Comparison of ENCODE assay signal across 19 cellular contexts in the genomic region with DNA sequence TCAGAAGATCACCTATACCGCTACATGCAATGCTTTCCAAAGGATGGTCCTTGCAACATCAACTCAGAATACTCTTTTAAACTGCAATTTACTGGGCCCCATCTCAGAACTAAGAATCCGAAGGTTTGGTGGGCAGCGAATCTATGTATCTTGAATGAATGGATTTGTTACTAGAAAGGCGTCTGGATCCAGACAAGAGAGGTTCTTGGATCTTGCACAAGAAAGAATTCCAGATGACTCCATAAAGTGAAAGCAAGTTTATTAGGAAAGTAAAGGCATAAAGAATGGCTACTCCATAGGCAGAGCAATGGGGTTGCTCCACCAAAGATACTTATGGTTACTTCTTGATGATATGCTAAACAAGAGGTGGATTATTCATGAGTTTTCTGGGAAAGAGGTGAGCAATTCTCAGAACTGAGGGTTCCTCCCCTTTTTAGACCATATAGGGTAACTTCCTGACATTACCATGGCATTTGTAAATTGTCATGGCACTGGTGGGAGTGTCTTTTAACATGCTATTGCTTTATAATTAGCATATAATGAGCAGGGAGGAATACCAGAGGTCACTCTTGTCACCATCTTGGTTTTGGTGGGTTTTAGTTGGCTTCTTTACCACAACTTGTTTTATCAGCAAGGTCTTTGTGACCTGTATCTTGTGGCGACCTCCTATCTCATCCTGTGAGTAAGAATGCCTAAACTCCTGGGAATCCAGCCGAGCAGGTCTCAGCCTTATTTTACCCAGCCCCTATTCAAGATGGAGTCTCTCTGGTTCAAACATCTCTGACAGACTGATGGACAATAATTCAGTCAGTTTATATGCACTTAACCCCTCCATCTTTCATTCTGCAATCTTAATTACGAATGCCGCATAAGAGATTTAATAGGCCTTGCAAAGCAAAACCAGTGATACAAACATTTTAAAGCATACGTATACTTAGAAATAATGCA. TPM values are rescaled to one million over a fixed set of nuclear protein-coding genes. Genes with fewer than 3 reads are reported as not detected.
DNase-seq lines count a peak whose midpoint lies in the region; ATAC-seq and TF ChIP-seq lines count a peak whose summit lies in the region.
"Had no signal": no experiment of that assay in that cellular context is flagged by ENCODE, and none has a peak within 500 bp of the region (broad histone marks: within the 10 kb centered on the region; RNA-seq: fewer than 3 reads in every experiment).

No MANE protein-coding gene starts in this region.

- no peak overlapping the region for H2BK120ac ChIP-seq in trophoblast cell (ENCODE audit: insufficient read depth, low read length, poor library complexity)

- H4K8ac ChIP-seq in trophoblast cell (ENCODE audit: low read depth, low read length): no peak overlapping the region

- DNase-seq in adipocyte (ENCODE audit: low read depth): no peak
- peak; percentile 28 for DNase-seq in fibroblast of mammary gland (ENCODE audit: low read depth)
- DNase-seq in trophoblast cell: peak; percentile 37 to 62
- no peak for DNase-seq in foreskin keratinocyte
- no peak for DNase-seq in NCI-H446 (lab: John Stamatoyannopoulos, UW)
- DNase-seq: activated CD4-positive, alpha-beta T cell treated with anti-CD3 and anti-CD28 coated beads for 36 hours; activated CD8-positive, alpha-beta memory T cell treated with anti-CD3 and anti-CD28 coated beads for 24 hours; activated naive CD4-positive, alpha-beta T cell treated with Interleukin-2 at 50 U/mL for 16 hours; activated T-cell treated with anti-CD3 and anti-CD28 coated beads, Interleukin-2, amount 50 U/mL, for 24 hours; COR-L47; DND-41; NCI-H1105 treated with DMSO at 0.1 percent for 48 hours; NCI-H2081 had no signal

- no peak overlapping the region for H3K14ac ChIP-seq in trophoblast cell (ENCODE audit: low read length)

- ATAC-seq in foreskin keratinocyte: no peak
- ATAC-seq in GM18517 (IDR thresholded peaks at IDR 0.05; ENCODE audit: unreplicated experiment): no peak
- ATAC-seq in GM19324 (IDR thresholded peaks at IDR 0.05; ENCODE audit: low FRiP score, unreplicated experiment): no peak
- ATAC-seq: activated CD4-positive, alpha-beta T cell treated with anti-CD3 and anti-CD28 coated beads for 36 hours; natural killer cell treated with Interleukin-12 subunit alpha and Interleukin-12 subunit beta and Interleukin-15 and Interleukin-18, amount 100 ng/mL, for 72 hours had no signal

- peak overlapping the region; percentile 71 for H3K27ac ChIP-seq in ACC112 (ENCODE audit: low read depth, low read length)
- no peak overlapping the region for H3K27ac ChIP-seq in trophoblast cell (ENCODE audit: low read depth, low read length)
- no peak overlapping the region for H3K27ac ChIP-seq in foreskin keratinocyte
- H3K27ac ChIP-seq: BLaER1, HL-60 had no signal

- no peaks in the 10 kb centered on the region for H3K36me3 ChIP-seq in ACC112 (ENCODE audit: insufficient read depth, low read length)
- H3K36me3 ChIP-seq in adipocyte (ENCODE audit: control insufficient read depth, insufficient read depth, low read length, severe bottlenecking): no peaks in the 10 kb centered on the region
- H3K36me3 ChIP-seq in trophoblast cell (ENCODE audit: control insufficient read depth in 1 of 2, insufficient read depth in 2 of 2, low read length in 2 of 2): no peaks in the 10 kb centered on the region
- H3K36me3 ChIP-seq: BLaER1 had no signal

- no peak overlapping the region for H3K18ac ChIP-seq in trophoblast cell (ENCODE audit: low read length)

- no peak overlapping the region for H3K4me2 ChIP-seq in trophoblast cell (ENCODE audit: low read length)
- H3K4me2 ChIP-seq: BLaER1 had no signal

- no CpG with 5 or more reads among the region's 9 CpGs for WGBS in trophoblast cell (ENCODE audit: extremely low coverage, insufficient coverage, insufficient read length)

- no peaks in the 10 kb centered on the region for H3K79me2 ChIP-seq in ACC112 (ENCODE audit: control insufficient read depth, insufficient read depth, low read length, unreplicated experiment)
- H3K79me2 ChIP-seq in trophoblast cell (ENCODE audit: control insufficient read depth, insufficient read depth, low read length, poor library complexity): no peaks in the 10 kb centered on the region

- no peaks in the 10 kb centered on the region for H3K27me3 ChIP-seq in ACC112 (ENCODE audit: insufficient read depth, low read length)
- no peaks in the 10 kb centered on the region for H3K27me3 ChIP-seq in adipocyte (replicated peaks; ENCODE audit: control insufficient read depth, insufficient read depth, low read length)
- H3K27me3 ChIP-seq in trophoblast cell (ENCODE audit: insufficient read depth, low read length): no peaks in the 10 kb centered on the region
- no peaks in the 10 kb centered on the region for H3K27me3 ChIP-seq in foreskin keratinocyte
- H3K27me3 ChIP-seq: BLaER1 had no signal

- H3K4me1 ChIP-seq in ACC112 (ENCODE audit: control insufficient read depth, insufficient read depth, low read length, unreplicated experiment) (peaks cover 27% of the 10 kb centered on the region), adipocyte (ENCODE audit: control insufficient read depth, insufficient read depth, low read length) (peaks cover 36% of the 10 kb centered on the region), trophoblast cell (ENCODE audit: control insufficient read depth in 1 of 2, insufficient read depth in 2 of 2, low read length in 2 of 2) (no peaks in the 10 kb centered on the region), foreskin keratinocyte (peaks cover 10% of the 10 kb centered on the region)
- H3K4me1 ChIP-seq: BLaER1 had no signal

- no peak overlapping the region for H3K23ac ChIP-seq in trophoblast cell (ENCODE audit: low read length)

- no peak overlapping the region for H2AK5ac ChIP-seq in trophoblast cell (ENCODE audit: low read length)

- no peak overlapping the region for H3K4ac ChIP-seq in trophoblast cell (ENCODE audit: low read depth, low read length)

- TF ChIP-seq CTCF in fibroblast of mammary gland (conservative IDR thresholded peaks at IDR 0.05; ENCODE audit: control insufficient read depth, insufficient read depth, low read depth, low read length) (no peak), foreskin keratinocyte (conservative IDR thresholded peaks at IDR 0.05) (no peak)

- H4K12ac ChIP-seq in trophoblast cell (ENCODE audit: low read depth, low read length): no peak overlapping the region

- H2BK12ac ChIP-seq in trophoblast cell (ENCODE audit: low read length): no peak overlapping the region

- no peak overlapping the region for H4K91ac ChIP-seq in trophoblast cell (ENCODE audit: low read depth, low read length)

- no peaks in the 10 kb centered on the region for H3K79me1 ChIP-seq in trophoblast cell (ENCODE audit: low read length)

- peak overlapping the region; percentile 19; the same call in 1 of the 2 replicates for H3K4me3 ChIP-seq in ACC112 (ENCODE audit: low read depth, low read length)
- H3K4me3 ChIP-seq in adipocyte (ENCODE audit: low read length): peak overlapping the region; percentile 40
- no peak overlapping the region for H3K4me3 ChIP-seq in fibroblast of mammary gland (ENCODE audit: control insufficient read depth, low read depth, low read length)
- H3K4me3 ChIP-seq in trophoblast cell (ENCODE audit: low read depth, low read length): no peak overlapping the region
- H3K4me3 ChIP-seq: BLaER1 had no signal

- no peaks in the 10 kb centered on the region for H3K9me3 ChIP-seq in adipocyte (ENCODE audit: control insufficient read depth, low read length)
- no peaks in the 10 kb centered on the region for H3K9me3 ChIP-seq in trophoblast cell (ENCODE audit: insufficient read depth, low read depth, low read length)
- H3K9me3 ChIP-seq: BLaER1 had no signal

- no peak overlapping the region for H2AFZ ChIP-seq in ACC112 (ENCODE audit: low read length, unreplicated experiment)
- H2AFZ ChIP-seq in trophoblast cell (ENCODE audit: insufficient read depth, low read length, poor library complexity): no peak overlapping the region

- no peak overlapping the region for H2BK5ac ChIP-seq in trophoblast cell (ENCODE audit: low read depth, low read length, poor library complexity)

- peak overlapping the region; percentile 55 for H3K9ac ChIP-seq in adipocyte (ENCODE audit: low read length)
- no peak overlapping the region for H3K9ac ChIP-seq in trophoblast cell (ENCODE audit: low read length)
- H3K9ac ChIP-seq: BLaER1 had no signal

RNA-seq across cellular contexts. Expression of a gene that starts 7.5 kb away (rescaled TPM):
- polyA plus RNA-seq in trophoblast cell (2013): 1.0 and 1.1 TPM in 2 replicates
- 2.4 and 3.5 TPM in 2 replicates for total RNA-seq in foreskin keratinocyte
- polyA plus RNA-seq in foreskin keratinocyte: 1.7 and 2.5 TPM in 2 replicates

Comparison
In these comparisons a context has a peak if more than half of its experiments do, and no peak if none do; other contexts are left out.
1. H3K4me3 ChIP-seq: peak in ACC112 (single experiment) and adipocyte (single experiment); none in fibroblast of mammary gland (single experiment) and trophoblast cell (single experiment).
2. DNase-seq: peak in fibroblast of mammary gland (single experiment) and trophoblast cell (2 of 2); none in adipocyte (single experiment), foreskin keratinocyte (0 of 2) and NCI-H446 (0 of 2).